Comparison of ENCODE assay signal across 9 cellular contexts in genomic region chr19:48127561-48127960, GRCh38. TPM values are rescaled to one million over a fixed set of nuclear protein-coding genes. Genes with fewer than 3 reads are reported as not detected.
"Had no signal": no experiment of that assay in that cellular context is flagged by ENCODE, and none has a peak within 500 bp of the region (broad histone marks: within the 10 kb centered on the region; RNA-seq: fewer than 3 reads in every experiment).

No MANE protein-coding gene starts in this region.

- FAIRE-seq: HepG2, HTR-8/SVneo had no signal

- H3K9me3 Mint-ChIP-seq: IgD-negative memory B cell had no signal

- H3K27ac ChIP-seq: HL-60, KMS-11 had no signal

- H3K27me3 Mint-ChIP-seq: IgD-negative memory B cell had no signal

- H3K4me2 ChIP-seq: KMS-11 had no signal

- ATAC-seq: HepG2 had no signal

- DNase-seq: IMR-90, KBM-7, KG1 had no signal

- H3K27ac Mint-ChIP-seq: IgD-negative memory B cell had no signal

- H3K9ac ChIP-seq: KMS-11 had no signal

RNA-seq across cellular contexts. Expression of gene PLA2G4C, which starts 16.9 kb away (rescaled TPM):
- total RNA-seq: HT-29 had no signal
